In the genomic region with DNA sequence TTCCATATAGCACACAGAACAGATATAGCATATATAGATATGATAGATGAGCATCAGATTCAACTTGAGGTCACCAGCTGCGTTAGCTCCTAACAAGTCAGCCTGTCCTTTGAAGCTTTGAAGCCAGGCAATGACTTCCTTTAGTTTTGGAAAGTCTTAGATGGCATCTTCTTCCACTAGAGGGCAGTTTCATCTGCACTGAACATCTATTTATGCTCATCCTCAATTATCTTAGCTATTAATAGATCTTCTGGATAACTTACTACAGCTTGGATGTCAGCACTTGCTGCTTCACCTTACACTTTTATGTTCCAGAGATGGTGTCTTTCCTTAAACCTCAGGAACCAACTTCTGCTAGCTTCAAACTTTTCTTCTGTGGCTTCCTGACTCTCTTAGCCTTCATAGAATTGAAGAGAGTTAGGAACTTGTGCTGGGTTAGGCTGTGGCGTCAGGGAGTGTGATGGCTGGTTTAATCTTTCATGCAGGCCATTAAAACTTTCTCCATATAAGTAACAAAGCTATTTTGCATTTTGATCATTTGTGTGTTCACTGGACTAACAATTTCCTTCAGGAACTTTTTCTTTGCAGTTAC, we compare ENCODE assay signal across 8 cellular contexts.
DNase-seq lines count a peak whose midpoint lies in the region; ATAC-seq, FAIRE-seq and TF ChIP-seq lines count a peak whose summit lies in the region.

No MANE protein-coding gene starts in this region.

- RAD21 ChIA-PET in GM12878 (lab: Charles Lee; ENCODE audit: unreplicated experiment), result interaction anchor here (0.7 to 1.5 kb wide), 3 partner anchors 605 to 1405 kb away, joined by 3 to 6 read pairs (median 5); no protein-coding TSS in a partner anchor

- TF ChIP-seq CTCF in D721Med (IDR thresholded peaks at IDR 0.05; ENCODE audit: insufficient read depth, missing control alignments) (peak; percentile 38), GM12878 (IDR thresholded peaks at IDR 0.05 in 2 of 3, conservative IDR thresholded peaks at IDR 0.05 in 1 of 3; ENCODE audit: control insufficient read depth in 2 of 3, extremely low read depth in 1 of 3, insufficient read depth in 1 of 3, low read depth in 3 of 3, low read length in 3 of 3) (peak; percentile 21 to 52 (median 42); a peak in 4 of 6 replicates), right lobe of liver (IDR thresholded peaks at IDR 0.05) (peak; percentile 3 to 35 (median 28))

- WGBS in GM12878 (ENCODE audit: insufficient coverage, insufficient replicate concordance, low lambda C conversion rate, missing lambda C conversion rate), result 18% methylated on average over 2 of the region's 2 CpGs
- 19% methylated on average over 2 of the region's 2 CpGs for WGBS in right lobe of liver (ENCODE audit: insufficient coverage, low coverage, low lambda C conversion rate, missing lambda C conversion rate)

- no peaks in the 10 kb centered on the region for H3K27me3 ChIP-seq in GM12878 (replicated peaks in 1 of 2; ENCODE audit: control insufficient read depth in 2 of 2, insufficient read depth in 2 of 2, low read length in 1 of 2)
- H3K27me3 ChIP-seq in right lobe of liver, result no peaks in the 10 kb centered on the region

- POLR2A ChIA-PET in GM12878 (lab: Charles Lee), result no interaction called here

- H3K4me1 ChIP-seq in GM12878 (ENCODE audit: control insufficient read depth, insufficient read depth, low read length) (no peaks in the 10 kb centered on the region), right lobe of liver (no peaks in the 10 kb centered on the region)

- TF ChIP-seq EP300 in Ishikawa (IDR thresholded peaks at IDR 0.05; ENCODE audit: borderline replicate concordance), result no peak
- TF ChIP-seq EP300 in GM12878 (IDR thresholded peaks at IDR 0.05; ENCODE audit: borderline replicate concordance in 1 of 2, control insufficient read depth in 1 of 2, low read depth in 2 of 2, low read length in 2 of 2), result no peak

- H3K9me3 ChIP-seq in GM12878 (replicated peaks; ENCODE audit: control insufficient read depth, insufficient read depth, low read length) (no peaks in the 10 kb centered on the region), right lobe of liver (peaks cover 0 to 6% (median 0%) of the 10 kb centered on the region in 4 donors)

- TF ChIP-seq POLR2A in GM12878 (IDR thresholded peaks at IDR 0.05; ENCODE audit: low read depth, low read length) (no peak), right lobe of liver (IDR thresholded peaks at IDR 0.05) (no peak)

- no peak overlapping the region for H3K4me2 ChIP-seq in GM12878 (ENCODE audit: control insufficient read depth, insufficient read depth)

- no peak overlapping the region for H3K27ac ChIP-seq in GM12878 (ENCODE audit: control insufficient read depth, insufficient read depth)
- H3K27ac ChIP-seq in right lobe of liver, result no peak overlapping the region

- no peak for FAIRE-seq in D721Med (lab: Jason Lieb, UNC)
- FAIRE-seq in GM12878 (lab: Jason Lieb, UNC), result peak; percentile 13

- CTCF ChIA-PET in GM12878 (lab: Yijun Ruan, JAX), result interaction anchor here (0.7 to 2.7 kb wide), 15 partner anchors 8 to 1405 kb away, joined by 3 to 10 read pairs (median 4); no protein-coding TSS in a partner anchor

- no peaks in the 10 kb centered on the region for H3K36me3 ChIP-seq in GM12878 (ENCODE audit: control insufficient read depth in 2 of 2, insufficient read depth in 2 of 2, low read length in 1 of 2)
- H3K36me3 ChIP-seq in right lobe of liver, result no peaks in the 10 kb centered on the region

- SMC1A ChIA-PET in GM12878 (lab: Charles Lee; ENCODE audit: uncharacterized antibody, unreplicated experiment), result interaction anchor here (0.9 to 1.7 kb wide), 9 partner anchors 17 to 608 kb away, joined by 3 to 7 read pairs (median 3); no protein-coding TSS in a partner anchor

- DNase-seq in D721Med (ENCODE audit: insufficient read length, low spot score), result no peak
- DNase-seq in GM12878 (ENCODE audit: low read depth, low spot score), result no peak
- DNase-seq in right lobe of liver, result no peak
- no peak for DNase-seq in DMS153 treated with DMSO at 0.1 percent for 48 hours (lab: John Stamatoyannopoulos, UW; ENCODE audit: unreplicated experiment)
- DNase-seq in NCI-H226, result no peak
- no peak for DNase-seq in activated CD4-positive, alpha-beta T cell treated with anti-CD3 and anti-CD28 coated beads for 1 hour

- peak; percentile 41 for TF ChIP-seq RAD21 in Ishikawa (IDR thresholded peaks at IDR 0.05; ENCODE audit: low read depth)
- TF ChIP-seq RAD21 in GM12878 (IDR thresholded peaks at IDR 0.05; ENCODE audit: insufficient read depth, low read depth, low read length), result no peak; the same call in 1 of the 2 replicates

- in situ Hi-C loops in GM12878 (cut with MboI), result no loop called here

- H3K4me3 ChIP-seq in GM12878 (no peak overlapping the region), right lobe of liver (no peak overlapping the region)

- no TSS peak for BruUV-seq in GM12878 (replicated peaks; lab: Mats Ljungman, UMichigan)

- no peaks in the 10 kb centered on the region for H3K79me2 ChIP-seq in GM12878 (ENCODE audit: control insufficient read depth, insufficient read depth, low read length)

- ATAC-seq in GM12878 (peak; percentile 72), right lobe of liver (no peak), HG03108 (IDR thresholded peaks at IDR 0.05; ENCODE audit: unreplicated experiment) (no peak)

- intact Hi-C loops in GM12878 (cut with micrococcal nuclease; ENCODE audit: unreplicated experiment), result loop anchor here (2.0 kb wide), 1 partner anchor 605 kb away; no protein-coding TSS in a partner anchor
- intact Hi-C loops in right lobe of liver (cut with DNase I), result no loop called here

- H3K9ac ChIP-seq in GM12878 (ENCODE audit: control insufficient read depth, insufficient read depth, low read length), result no peak overlapping the region

- no peaks in the 10 kb centered on the region for H4K20me1 ChIP-seq in GM12878 (ENCODE audit: control insufficient read depth, insufficient read depth)

- H2AFZ ChIP-seq in GM12878 (ENCODE audit: control insufficient read depth, low read depth, low read length), result no peak overlapping the region

TF ChIP-seq in Ishikawa, 13 proteins besides CTCF, POLR2A, EP300 and RAD21 (continues in another document):
- no peak for TF ChIP-seq TAF1 (IDR thresholded peaks at IDR 0.05; ENCODE audit: low read depth)
- TF ChIP-seq CEBPB (IDR thresholded peaks at IDR 0.05), result no peak
- no peak for TF ChIP-seq FOXM1 (IDR thresholded peaks at IDR 0.05; ENCODE audit: borderline replicate concordance, low read depth)
- TF ChIP-seq, protein P1, sequence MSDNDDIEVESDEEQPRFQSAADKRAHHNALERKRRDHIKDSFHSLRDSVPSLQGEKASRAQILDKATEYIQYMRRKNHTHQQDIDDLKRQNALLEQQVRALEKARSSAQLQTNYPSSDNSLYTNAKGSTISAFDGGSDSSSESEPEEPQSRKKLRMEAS (IDR thresholded peaks at IDR 0.05), result no peak
- no peak for TF ChIP-seq ZBTB7A (IDR thresholded peaks at IDR 0.05; ENCODE audit: low read depth)
- no peak for TF ChIP-seq TEAD4 (IDR thresholded peaks at IDR 0.05)
- TF ChIP-seq EGR1 (IDR thresholded peaks at IDR 0.05), result no peak
- no peak for TF ChIP-seq NFIC (IDR thresholded peaks at IDR 0.05)
- TF ChIP-seq, protein P2, sequence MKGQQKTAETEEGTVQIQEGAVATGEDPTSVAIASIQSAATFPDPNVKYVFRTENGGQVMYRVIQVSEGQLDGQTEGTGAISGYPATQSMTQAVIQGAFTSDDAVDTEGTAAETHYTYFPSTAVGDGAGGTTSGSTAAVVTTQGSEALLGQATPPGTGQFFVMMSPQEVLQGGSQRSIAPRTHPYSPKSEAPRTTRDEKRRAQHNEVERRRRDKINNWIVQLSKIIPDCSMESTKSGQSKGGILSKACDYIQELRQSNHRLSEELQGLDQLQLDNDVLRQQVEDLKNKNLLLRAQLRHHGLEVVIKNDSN (IDR thresholded peaks at IDR 0.05), result no peak

TF ChIP-seq in GM12878, 131 proteins besides CTCF, POLR2A, EP300 and RAD21:
- no peak for TF ChIP-seq ATF7 (IDR thresholded peaks at IDR 0.05; ENCODE audit: low read depth)
- peak; percentile 20; the same call in 1 of the 2 replicates for TF ChIP-seq SMC3 (IDR thresholded peaks at IDR 0.05; ENCODE audit: borderline replicate concordance, low read length)
TF ChIP-seq in GM12878: peak in this region for 1.
